Comparison of ENCODE assay signal across 17 cellular contexts in genomic region chr4:145709336-145709735, GRCh38. TPM values are rescaled to one million over a fixed set of nuclear protein-coding genes. Genes with fewer than 3 reads are reported as not detected.
DNase-seq lines count a peak whose midpoint lies in the region; ATAC-seq and TF ChIP-seq lines count a peak whose summit lies in the region.
"Had no signal": no experiment of that assay in that cellular context is flagged by ENCODE, and none has a peak within 500 bp of the region (broad histone marks: within the 10 kb centered on the region; RNA-seq: fewer than 3 reads in every experiment).

No MANE protein-coding gene starts in this region.

- H3K4me3 Mint-ChIP-seq in HFFc6, result no peak overlapping the region; the same call in 1 of the 2 replicates
- no peak overlapping the region for H3K4me3 Mint-ChIP-seq in activated naive CD8-positive, alpha-beta T cell treated with anti-CD3 and anti-CD28 coated beads for 36 hours
- H3K4me3 Mint-ChIP-seq: central memory CD8-positive, alpha-beta T cell; naive thymus-derived CD4-positive, alpha-beta T cell; stimulated activated naive B cell treated with anti-CD40 and anti-IgM and Interleukin-4, amounts not matched to agents 10 μg/mL and 1 μg/mL and 100 μg/mL, for 72 hours had no signal

- TF ChIP-seq CTCF in HFFc6 (IDR thresholded peaks at IDR 0.05), result no peak
- no peak for TF ChIP-seq CTCF in breast epithelium (IDR thresholded peaks at IDR 0.05)

- peaks cover 9% of the 10 kb centered on the region; the same call in 1 of the 2 replicates for H3K36me3 Mint-ChIP-seq in HFFc6 (ENCODE audit: low read depth)
- H3K36me3 Mint-ChIP-seq in activated naive CD8-positive, alpha-beta T cell treated with anti-CD3 and anti-CD28 coated beads for 36 hours, result peaks cover 7% of the 10 kb centered on the region

- H3K9me3 ChIP-seq in breast epithelium, result no peaks in the 10 kb centered on the region

- no peak for ATAC-seq in GM18520 (IDR thresholded peaks at IDR 0.05; ENCODE audit: unreplicated experiment)
- ATAC-seq: left cardiac atrium; naive thymus-derived CD4-positive, alpha-beta T cell had no signal

- no peak overlapping the region for H3K4me3 ChIP-seq in breast epithelium

- DNase-seq in DMS53 treated with DMSO at 0.1 percent for 48 hours (lab: John Stamatoyannopoulos, UW; ENCODE audit: unreplicated experiment), result peak; percentile 8
- DNase-seq in HFFc6, result no peak
- DNase-seq in NCI-H146 treated with DMSO at 0.1 percent for 48 hours (lab: John Stamatoyannopoulos, UW; ENCODE audit: unreplicated experiment), result peak; percentile 47
- peak; percentile 58 to 79 for DNase-seq in breast epithelium (ENCODE audit: low spot score in 2 of 2)
- DNase-seq in NK-92 treated with Interleukin-12 subunit alpha and Interleukin-12 subunit beta, amount 100 ng/mL, for 24 hours (lab: John Stamatoyannopoulos, UW), result no peak
- no peak for DNase-seq in activated naive CD8-positive, alpha-beta T cell treated with anti-CD3 and anti-CD28 coated beads for 36 hours
- no peak for DNase-seq in effector CD8-positive, alpha-beta T cell (lab: John Stamatoyannopoulos, UW)
- DNase-seq: DMS 273 treated with DMSO at 0.1 percent for 48 hours; left cardiac atrium; naive thymus-derived CD4-positive, alpha-beta T cell; NCI-H510A treated with DMSO at 0.1 percent for 48 hours; stimulated activated CD4-positive, alpha-beta T cell treated with anti-CD3 and anti-CD28 coated beads, Interleukin-4, amount 100 ng/mL, for 1 hour; stimulated activated naive B cell treated with anti-CD40 and anti-IgM and Interleukin-4, amounts not matched to agents 10 μg/mL and 1 μg/mL and 100 μg/mL, for 72 hours had no signal

- H3K36me3 ChIP-seq in breast epithelium, result no peaks in the 10 kb centered on the region

- peaks cover 0 to 24% of the 10 kb centered on the region in 2 donors for H3K4me1 ChIP-seq in breast epithelium

- H3K27ac ChIP-seq in breast epithelium, result peak overlapping the region; percentile 76 to 85

- peaks cover 34% of the 10 kb centered on the region for H3K4me1 Mint-ChIP-seq in HFFc6 (ENCODE audit: low read depth)
- H3K4me1 Mint-ChIP-seq in activated naive CD8-positive, alpha-beta T cell treated with anti-CD3 and anti-CD28 coated beads for 36 hours, result peaks cover 9% of the 10 kb centered on the region
- H3K4me1 Mint-ChIP-seq: central memory CD8-positive, alpha-beta T cell; stimulated activated naive B cell treated with anti-CD40 and anti-IgM and Interleukin-4, amounts not matched to agents 10 μg/mL and 1 μg/mL and 100 μg/mL, for 72 hours had no signal

- no peaks in the 10 kb centered on the region for H3K27me3 Mint-ChIP-seq in HFFc6 (ENCODE audit: insufficient read depth)
- H3K27me3 Mint-ChIP-seq in activated naive CD8-positive, alpha-beta T cell treated with anti-CD3 and anti-CD28 coated beads for 36 hours, result no peaks in the 10 kb centered on the region

- intact Hi-C loops in breast epithelium (cut with DNase I; ENCODE audit: low total_unique reads), result loop anchor here (5.0 kb wide), 1 partner anchor 303 kb away; no protein-coding TSS in a partner anchor

- no peaks in the 10 kb centered on the region for H3K27me3 ChIP-seq in breast epithelium

- no peaks in the 10 kb centered on the region; the same call in 1 of the 2 replicates for H3K9me3 Mint-ChIP-seq in HFFc6
- peaks cover 22% of the 10 kb centered on the region for H3K9me3 Mint-ChIP-seq in activated naive CD8-positive, alpha-beta T cell treated with anti-CD3 and anti-CD28 coated beads for 36 hours

- TF ChIP-seq POLR2A in breast epithelium (IDR thresholded peaks at IDR 0.05), result no peak

- peak overlapping the region; percentile 59 for H3K27ac Mint-ChIP-seq in HFFc6
- H3K27ac Mint-ChIP-seq in activated naive CD8-positive, alpha-beta T cell treated with anti-CD3 and anti-CD28 coated beads for 36 hours, result no peak overlapping the region
- H3K27ac Mint-ChIP-seq: activated naive CD4-positive, alpha-beta T cell treated with anti-CD3 and anti-CD28 coated beads, Interleukin-2, amount 50 U/mL, for 72 hours; stimulated activated naive B cell treated with anti-CD40 and anti-IgM and Interleukin-4, amounts not matched to agents 10 μg/mL and 1 μg/mL and 100 μg/mL, for 72 hours had no signal

RNA-seq across cellular contexts. Expression of gene C4orf51, which starts 29.4 kb away (rescaled TPM):
- total RNA-seq in HFFc6 (2021; fragmentation: NEBNext Ultra II Directional; extraction: Animal tissue kit (Norgen Biotek cat#: 25700)), result not detected
- total RNA-seq in breast epithelium, result not detected
- total RNA-seq in activated naive CD8-positive, alpha-beta T cell treated with anti-CD3 and anti-CD28 coated beads for 36 hours, result not detected
- total RNA-seq: activated naive CD4-positive, alpha-beta T cell treated with anti-CD3 and anti-CD28 coated beads, Interleukin-2, amount 50 U/mL, for 72 hours; glomerular endothelial cell; left cardiac atrium; naive thymus-derived CD4-positive, alpha-beta T cell had no signal

Comparison
In these comparisons a context has a peak if more than half of its experiments do, and no peak if none do; other contexts are left out.
1. DNase-seq: peak in DMS53 treated with DMSO at 0.1 percent for 48 hours (single experiment), NCI-H146 treated with DMSO at 0.1 percent for 48 hours (single experiment) and breast epithelium (2 of 2); none in HFFc6 (single experiment), NK-92 treated with Interleukin-12 subunit alpha and Interleukin-12 subunit beta, amount 100 ng/mL, for 24 hours (single experiment), activated naive CD8-positive, alpha-beta T cell treated with anti-CD3 and anti-CD28 coated beads for 36 hours (single experiment) and effector CD8-positive, alpha-beta T cell (single experiment).